Comparison of ENCODE assay signal across 1 cellular context in the genomic region with DNA sequence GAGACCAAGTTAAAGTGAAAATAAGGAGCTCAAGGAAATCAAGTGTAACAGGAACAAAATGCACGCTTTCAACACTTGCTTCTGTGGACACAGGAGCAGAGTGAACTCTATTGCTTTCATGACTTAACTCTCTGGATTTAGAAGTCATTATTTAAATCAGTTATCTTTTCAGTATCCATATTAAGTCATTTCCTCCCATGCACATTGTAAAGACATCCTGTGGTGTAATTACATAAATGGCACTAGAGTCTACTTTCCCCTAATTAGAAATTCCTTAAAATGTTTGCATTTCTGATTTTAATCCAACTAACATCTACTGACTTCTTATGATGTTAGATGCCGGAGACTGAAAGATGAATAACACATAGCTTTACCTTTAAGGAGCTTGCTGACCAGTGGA.
TF ChIP-seq lines count a peak whose summit lies in the region.

No MANE protein-coding gene starts in this region.

TF ChIP-seq in GM12878, 131 proteins besides CTCF, POLR2A, EP300 and RAD21 (continued from another document):
- TF ChIP-seq, protein P1, sequence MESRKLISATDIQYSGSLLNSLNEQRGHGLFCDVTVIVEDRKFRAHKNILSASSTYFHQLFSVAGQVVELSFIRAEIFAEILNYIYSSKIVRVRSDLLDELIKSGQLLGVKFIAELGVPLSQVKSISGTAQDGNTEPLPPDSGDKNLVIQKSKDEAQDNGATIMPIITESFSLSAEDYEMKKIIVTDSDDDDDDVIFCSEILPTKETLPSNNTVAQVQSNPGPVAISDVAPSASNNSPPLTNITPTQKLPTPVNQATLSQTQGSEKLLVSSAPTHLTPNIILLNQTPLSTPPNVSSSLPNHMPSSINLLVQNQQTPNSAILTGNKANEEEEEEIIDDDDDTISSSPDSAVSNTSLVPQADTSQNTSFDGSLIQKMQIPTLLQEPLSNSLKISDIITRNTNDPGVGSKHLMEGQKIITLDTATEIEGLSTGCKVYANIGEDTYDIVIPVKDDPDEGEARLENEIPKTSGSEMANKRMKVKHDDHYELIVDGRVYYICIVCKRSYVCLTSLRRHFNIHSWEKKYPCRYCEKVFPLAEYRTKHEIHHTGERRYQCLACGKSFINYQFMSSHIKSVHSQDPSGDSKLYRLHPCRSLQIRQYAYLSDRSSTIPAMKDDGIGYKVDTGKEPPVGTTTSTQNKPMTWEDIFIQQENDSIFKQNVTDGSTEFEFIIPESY (IDR thresholded peaks at IDR 0.05) = no peak
